ENCODE assay signal across 2 cellular contexts in the genomic region with DNA sequence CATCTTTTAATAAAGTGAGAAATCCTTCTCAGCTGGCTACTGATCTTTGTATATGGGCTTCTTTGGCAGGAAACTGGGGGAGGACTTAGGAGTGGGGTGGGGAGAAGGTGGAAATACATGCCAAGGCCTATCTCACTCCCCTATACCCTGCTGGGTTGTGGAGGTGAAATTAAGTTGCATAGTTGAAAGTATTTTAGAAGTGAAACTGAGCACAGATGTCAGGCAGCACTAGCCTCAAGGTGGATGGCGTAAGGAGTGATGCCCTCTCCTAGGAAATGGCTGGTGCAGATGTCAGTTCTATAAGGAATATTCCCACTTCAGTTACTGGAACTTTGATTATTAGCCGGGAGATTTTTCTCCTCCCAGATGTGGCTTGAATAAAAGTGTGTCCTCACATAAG.
TF ChIP-seq lines count a peak whose summit lies in the region.

No MANE protein-coding gene starts in this region.

TF ChIP-seq in K562, 482 proteins besides CTCF, POLR2A, EP300 and RAD21:
- TF ChIP-seq ZNF764 (CRISPR knock-in tag; IDR thresholded peaks at IDR 0.05; ENCODE audit: low read depth) (no peak), MXD1 (CRISPR knock-in tag; IDR thresholded peaks at IDR 0.05; ENCODE audit: borderline replicate concordance, poor library complexity, severe bottlenecking) (no peak), NFRKB (IDR thresholded peaks at IDR 0.05; ENCODE audit: low read depth) (no peak), CHAMP1 (IDR thresholded peaks at IDR 0.05) (no peak), NONO (IDR thresholded peaks at IDR 0.05; ENCODE audit: low read depth in 2 of 2, low read length in 1 of 2) (no peak), ZNF395 (CRISPR knock-in tag; IDR thresholded peaks at IDR 0.05) (no peak), STAG1 (CRISPR knock-in tag; IDR thresholded peaks at IDR 0.05; ENCODE audit: borderline replicate concordance) (no peak), RCOR1 (IDR thresholded peaks at IDR 0.05; ENCODE audit: borderline replicate concordance in 1 of 2, low read depth in 2 of 2, low read length in 2 of 2) (no peak), KLF16 (IDR thresholded peaks at IDR 0.05) (no peak), FUS (optimal IDR thresholded peaks at IDR 0.05; ENCODE audit: low read depth, low read length) (no peak), CTBP1 (IDR thresholded peaks at IDR 0.05; ENCODE audit: borderline replicate concordance) (no peak), E2F5 (CRISPR knock-in tag; IDR thresholded peaks at IDR 0.05) (no peak), CREM (IDR thresholded peaks at IDR 0.05; ENCODE audit: low read depth) (no peak), SMAD3 (CRISPR knock-in tag; conservative IDR thresholded peaks at IDR 0.05) (no peak), BHLHE40 (IDR thresholded peaks at IDR 0.05; ENCODE audit: low read length) (no peak), ZZZ3 (IDR thresholded peaks at IDR 0.05) (no peak), ZNF778 (CRISPR knock-in tag; IDR thresholded peaks at IDR 0.05) (no peak), CAMTA2 (CRISPR knock-in tag; conservative IDR thresholded peaks at IDR 0.05) (no peak)
- TF ChIP-seq, protein P1, sequence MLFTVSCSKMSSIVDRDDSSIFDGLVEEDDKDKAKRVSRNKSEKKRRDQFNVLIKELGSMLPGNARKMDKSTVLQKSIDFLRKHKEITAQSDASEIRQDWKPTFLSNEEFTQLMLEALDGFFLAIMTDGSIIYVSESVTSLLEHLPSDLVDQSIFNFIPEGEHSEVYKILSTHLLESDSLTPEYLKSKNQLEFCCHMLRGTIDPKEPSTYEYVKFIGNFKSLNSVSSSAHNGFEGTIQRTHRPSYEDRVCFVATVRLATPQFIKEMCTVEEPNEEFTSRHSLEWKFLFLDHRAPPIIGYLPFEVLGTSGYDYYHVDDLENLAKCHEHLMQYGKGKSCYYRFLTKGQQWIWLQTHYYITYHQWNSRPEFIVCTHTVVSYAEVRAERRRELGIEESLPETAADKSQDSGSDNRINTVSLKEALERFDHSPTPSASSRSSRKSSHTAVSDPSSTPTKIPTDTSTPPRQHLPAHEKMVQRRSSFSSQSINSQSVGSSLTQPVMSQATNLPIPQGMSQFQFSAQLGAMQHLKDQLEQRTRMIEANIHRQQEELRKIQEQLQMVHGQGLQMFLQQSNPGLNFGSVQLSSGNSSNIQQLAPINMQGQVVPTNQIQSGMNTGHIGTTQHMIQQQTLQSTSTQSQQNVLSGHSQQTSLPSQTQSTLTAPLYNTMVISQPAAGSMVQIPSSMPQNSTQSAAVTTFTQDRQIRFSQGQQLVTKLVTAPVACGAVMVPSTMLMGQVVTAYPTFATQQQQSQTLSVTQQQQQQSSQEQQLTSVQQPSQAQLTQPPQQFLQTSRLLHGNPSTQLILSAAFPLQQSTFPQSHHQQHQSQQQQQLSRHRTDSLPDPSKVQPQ (CRISPR knock-in tag; IDR thresholded peaks at IDR 0.05; ENCODE audit: borderline replicate concordance) = no peak

TF ChIP-seq in H1, 55 proteins besides CTCF, POLR2A, EP300 and RAD21:
- no peak for TF ChIP-seq TCF12 (IDR thresholded peaks at IDR 0.05; ENCODE audit: low read depth, low read length)
- no peak for TF ChIP-seq CHD7 (IDR thresholded peaks at IDR 0.05; ENCODE audit: insufficient replicate concordance, low read length)
- TF ChIP-seq SP1 (IDR thresholded peaks at IDR 0.05; ENCODE audit: low read depth, low read length) = no peak
- TF ChIP-seq CHD2 (IDR thresholded peaks at IDR 0.05; ENCODE audit: low read length) = no peak
- TF ChIP-seq KDM5A (IDR thresholded peaks at IDR 0.05; ENCODE audit: low read length) = no peak
- no peak for TF ChIP-seq SIRT6 (IDR thresholded peaks at IDR 0.05; ENCODE audit: low read length)
- no peak for TF ChIP-seq GTF2F1 (IDR thresholded peaks at IDR 0.05; ENCODE audit: borderline replicate concordance, low read depth, low read length)
- TF ChIP-seq RXRA (IDR thresholded peaks at IDR 0.05; ENCODE audit: insufficient read depth, low read depth, low read length) = no peak
- no peak for TF ChIP-seq BRCA1 (IDR thresholded peaks at IDR 0.05; ENCODE audit: low read depth, low read length)
- TF ChIP-seq HDAC6 (IDR thresholded peaks at IDR 0.05; ENCODE audit: low read depth, low read length) = no peak
- no peak for TF ChIP-seq TAF7 (optimal IDR thresholded peaks at IDR 0.05; ENCODE audit: borderline replicate concordance, low read depth, low read length)
- no peak for TF ChIP-seq CEBPB (IDR thresholded peaks at IDR 0.05; ENCODE audit: low read depth, low read length)
TF ChIP-seq in H1: peak in this region for 0.
